ENCODE assay signal across 11 cellular contexts in genomic region chr3:73623316-73623715, GRCh38.
DNase-seq lines count a peak whose midpoint lies in the region; ATAC-seq and TF ChIP-seq lines count a peak whose summit lies in the region.
"Had no signal": no experiment of that assay in that cellular context is flagged by ENCODE, and none has a peak within 500 bp of the region (broad histone marks: within the 10 kb centered on the region; RNA-seq: fewer than 3 reads in every experiment).

No MANE protein-coding gene starts in this region.

- POLR2A ChIA-PET in GM10248 (lab: Yijun Ruan, JAX) = no interaction called here

- peak overlapping the region; percentile 3 for H3K4me3 ChIP-seq in epithelial cell of esophagus (ENCODE audit: low read length)
- peak overlapping the region; percentile 73 to 76 for H3K4me3 ChIP-seq in mucosa of rectum (ENCODE audit: low read length in 2 of 2)
- H3K4me3 ChIP-seq in tibial artery = peak overlapping the region; percentile 80 to 86

- intact Hi-C loops in tibial artery (cut with DNase I; ENCODE audit: low total_unique reads) = loop anchor here (5.0 kb wide), 1 partner anchor 111 kb away; no protein-coding TSS in a partner anchor

- H3K27ac ChIP-seq in mucosa of rectum (ENCODE audit: low read depth in 2 of 2, low read length in 2 of 2) = peak overlapping the region; percentile 69 to 74
- peak overlapping the region; percentile 88 to 93 for H3K27ac ChIP-seq in tibial artery

- CTCF ChIA-PET in GM10248 (lab: Yijun Ruan, JAX) = no interaction called here

- H3K27me3 ChIP-seq in mucosa of rectum (ENCODE audit: control insufficient read depth in 2 of 2, insufficient read depth in 2 of 2, low read length in 2 of 2) (no peaks in the 10 kb centered on the region), tibial artery (no peaks in the 10 kb centered on the region)

- ATAC-seq in HG02798 (IDR thresholded peaks at IDR 0.05; ENCODE audit: poor library complexity, unreplicated experiment) = no peak

- peak overlapping the region; percentile 57 to 66 for H3K9ac ChIP-seq in mucosa of rectum (ENCODE audit: low read depth in 1 of 2, low read length in 2 of 2)

- H3K4me1 ChIP-seq in mucosa of rectum (ENCODE audit: control insufficient read depth in 2 of 2, insufficient read depth in 2 of 2, low read length in 2 of 2) (peaks cover 5 to 13% of the 10 kb centered on the region in 2 donors), tibial artery (peaks cover 0 to 48% (median 33%) of the 10 kb centered on the region in 4 donors)

- no peaks in the 10 kb centered on the region for H3K36me3 ChIP-seq in mucosa of rectum (ENCODE audit: control insufficient read depth in 2 of 2, insufficient read depth in 2 of 2, low read length in 2 of 2)
- H3K36me3 ChIP-seq in tibial artery = no peaks in the 10 kb centered on the region

- H3K9me3 ChIP-seq in mucosa of rectum (ENCODE audit: control insufficient read depth in 2 of 2, low read length in 2 of 2) (no peaks in the 10 kb centered on the region), tibial artery (no peaks in the 10 kb centered on the region)

- DNase-seq in NCI-H82 (lab: John Stamatoyannopoulos, UW) (peak; percentile 75), epithelial cell of esophagus (ENCODE audit: low read depth) (no peak), tibial artery (peak in 1 of 2 donors; percentile 72), NCI-H2171 treated with DMSO at 0.1 percent for 48 hours (lab: John Stamatoyannopoulos, UW) (no peak), NCI-H774 (lab: John Stamatoyannopoulos, UW) (no peak), GM10248 (ENCODE audit: extremely low spot score) (no peak)
- DNase-seq: activated naive CD8-positive, alpha-beta T cell treated with anti-CD3 and anti-CD28 coated beads, Interleukin-2, amount 10 ng/mL, durations not matched to agents 7 days and 5 days; MM.1S; stimulated activated CD4-positive, alpha-beta T cell treated with anti-CD3 and anti-CD28 coated beads, Interleukin-2, amount 100 ng/mL, for 24 hours had no signal

- TF ChIP-seq CTCF in epithelial cell of esophagus (IDR thresholded peaks at IDR 0.05; ENCODE audit: insufficient read depth, low read depth, low read length, missing control alignments) (no peak), tibial artery (IDR thresholded peaks at IDR 0.05) (no peak), GM10248 (IDR thresholded peaks at IDR 0.05; ENCODE audit: control extremely low read depth, extremely low read depth, low read depth, missing control alignments) (no peak)

Comparison
In these comparisons a context has a peak if more than half of its experiments do, and no peak if none do; other contexts are left out.
1. H3K4me3 ChIP-seq: peak in every context shown above with its lines; median percentile 83 in tibial artery; 74 in mucosa of rectum; 3 in epithelial cell of esophagus.